8 cellular contexts compared by ENCODE assay signal in genomic region chr6:157380458-157380778, GRCh38. TPM values are rescaled to one million over a fixed set of nuclear protein-coding genes. Genes with fewer than 3 reads are reported as not detected.
DNase-seq lines count a peak whose midpoint lies in the region; ATAC-seq and TF ChIP-seq lines count a peak whose summit lies in the region.

No MANE protein-coding gene starts in this region.

- H3K4me1 ChIP-seq in heart left ventricle: peaks cover 0 to 31% (median 14%) of the 10 kb centered on the region in 12 donors
- H3K4me1 ChIP-seq in adrenal gland (replicated peaks in 1 of 2): peaks cover 9 to 29% of the 10 kb centered on the region in 2 donors

- TF ChIP-seq POLR2A in heart left ventricle (IDR thresholded peaks at IDR 0.05) (no peak), adrenal gland (IDR thresholded peaks at IDR 0.05) (no peak)

- no peaks in the 10 kb centered on the region for H3K27me3 ChIP-seq in heart left ventricle
- no peaks in the 10 kb centered on the region for H3K27me3 ChIP-seq in adrenal gland

- H3K9me3 ChIP-seq in heart left ventricle (no peaks in the 10 kb centered on the region), adrenal gland (replicated peaks in 1 of 3) (no peaks in the 10 kb centered on the region)

- DNase-seq in heart left ventricle (no peak), Right ventricle myocardium superior (no peak), adrenal gland (no peak), left colon (no peak)
- no peak for DNase-seq in activated effector memory CD4-positive, alpha-beta T cell treated with Interleukin-2 at 50 U/mL for 16 hours
- no peak for DNase-seq in effector CD4-positive, alpha-beta T cell

- H3K4me3 ChIP-seq in heart left ventricle (peak overlapping the region; percentile 81 to 100 (median 92)), adrenal gland (peak overlapping the region; percentile 58 to 99 (median 92))

- no peak for TF ChIP-seq CTCF in heart left ventricle (IDR thresholded peaks at IDR 0.05)
- TF ChIP-seq CTCF in adrenal gland (IDR thresholded peaks at IDR 0.05): no peak

- H3K27ac ChIP-seq in heart left ventricle (peak overlapping the region; percentile 83 to 99 (median 96)), adrenal gland (peak overlapping the region; percentile 65 to 94 (median 91)), temporal lobe (ENCODE audit: low read depth, low read length) (peak overlapping the region; percentile 89)

- intact Hi-C loops in heart left ventricle (cut with DNase I) (loop anchor here (2.0 to 10.0 kb wide), 14 partner anchors 42 to 287 kb away; partner anchors contain the start of gene TMEM242 (in 7 of the 10)), Right ventricle myocardium superior (cut with DNase I) (loop anchor here (5.0 to 10.0 kb wide), 2 partner anchors 58 to 284 kb away; partner anchors contain the start of gene TMEM242), adrenal gland (cut with DNase I) (no loop called here), left colon (cut with DNase I, micrococcal nuclease) (no loop called here)

- no peak for ATAC-seq in heart left ventricle
- ATAC-seq in Right ventricle myocardium superior (ENCODE audit: poor library complexity): no peak
- ATAC-seq in HG03432 (IDR thresholded peaks at IDR 0.05; ENCODE audit: unreplicated experiment): peak; percentile 7
- peak; percentile 24 for ATAC-seq in left colon

- no peaks in the 10 kb centered on the region for H3K36me3 ChIP-seq in heart left ventricle
- no peaks in the 10 kb centered on the region for H3K36me3 ChIP-seq in adrenal gland (replicated peaks in 1 of 2)

- WGBS in heart left ventricle, 4 donors: 0 to 4% (median 1%) methylated on average over 5 to 28 of the region's 28 CpGs
- WGBS in adrenal gland, 4 donors: 0 to 1% (median 0%) methylated on average over 3 to 28 of the region's 28 CpGs

RNA-seq across cellular contexts. Expression of gene ZDHHC14, which starts 0.6 kb away (rescaled TPM):
- 10 to 100 TPM in 8 of 9 donors, 1 to 10 TPM in 1; 9.5 to 25.8 (median 19.8) TPM for total RNA-seq in heart left ventricle
- 1 to 10 TPM; 7.0 to 7.4 TPM for polyA plus RNA-seq in heart left ventricle
- total RNA-seq in Right ventricle myocardium superior: 9.4 TPM
- 10 to 100 TPM in 3 of 8 donors, 1 to 10 TPM in 5; 7.3 to 14.3 (median 9.7) TPM for total RNA-seq in adrenal gland
- 1 to 10 TPM; 7.8 to 9.0 (median 8.2) TPM for polyA plus RNA-seq in adrenal gland
- 10 to 100 TPM in 1 of 2 donors, 1 to 10 TPM in 1; 8.8 to 11.6 TPM for total RNA-seq in left colon
- 7.1 TPM for total RNA-seq in temporal lobe

RNA-seq across cellular contexts. Expression of gene TMEM242, which starts 57.1 kb away (rescaled TPM):
- total RNA-seq in heart left ventricle (10 to 100 TPM in 7 of 9 donors, 1 to 10 TPM in 2; 5.9 to 18.3 (median 13.2) TPM), Right ventricle myocardium superior (18.1 TPM), adrenal gland (10 to 100 TPM in 4 of 8 donors, 1 to 10 TPM in 4; 7.7 to 17.2 (median 12.6) TPM), left colon (10 to 100 TPM; 11.2 to 11.5 TPM), temporal lobe (11.6 TPM)
- polyA plus RNA-seq in heart left ventricle (10 to 100 TPM; 11.3 to 16.5 TPM), adrenal gland (10 to 100 TPM in 1 of 3 donors, 1 to 10 TPM in 2; 7.4 to 16.2 (median 8.2) TPM)

Comparison
In these comparisons a context has a peak if more than half of its experiments do, and no peak if none do; other contexts are left out.
1. ATAC-seq: peak in HG03432 (single experiment) and left colon (single experiment); none in heart left ventricle (0 of 4) and Right ventricle myocardium superior (single experiment).
2. intact Hi-C loops: an anchor here in heart left ventricle (2.0 to 10.0 kb wide) and Right ventricle myocardium superior (5.0 to 10.0 kb wide); none called in adrenal gland and left colon.
3. Peak in every context shown above with its lines, with median percentiles within 50 percentile points of each other: H3K27ac ChIP-seq.